In the genomic region with DNA sequence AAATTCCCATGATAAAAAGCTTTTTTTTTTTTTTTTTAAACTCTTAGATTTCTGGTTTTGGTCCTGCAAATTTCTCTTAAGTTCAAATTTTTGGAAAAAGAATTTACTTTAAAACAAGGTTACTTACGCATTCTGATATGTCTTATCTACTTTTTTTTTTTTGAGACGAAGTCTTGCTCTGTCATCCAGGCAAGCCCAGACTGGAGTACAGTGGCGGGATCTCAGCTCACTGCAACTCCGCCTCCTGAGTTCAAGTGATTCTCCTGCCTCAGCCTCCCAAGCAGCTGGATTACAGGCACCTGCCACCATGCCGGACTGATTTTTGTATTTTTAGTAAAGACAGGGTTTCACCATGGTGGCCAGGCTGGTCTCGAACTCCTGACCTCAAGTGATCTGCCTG, we compare ENCODE assay signal across 26 cellular contexts.
"Had no signal": no experiment of that assay in that cellular context is flagged by ENCODE, and none has a peak within 500 bp of the region (broad histone marks: within the 10 kb centered on the region; RNA-seq: fewer than 3 reads in every experiment).

No MANE protein-coding gene starts in this region.

- FAIRE-seq: small intestine, urothelium cell line had no signal

- DNase-seq: occipital lobe; ovary; psoas muscle; right cardiac atrium; right lobe of liver; sigmoid colon; small intestine; stimulated activated CD4-positive, alpha-beta T cell treated with anti-CD3 and anti-CD28 coated beads, Interleukin-15, amount 100 ng/mL, for 24 hours; stimulated activated CD4-positive, alpha-beta T cell treated with anti-CD3 and anti-CD28 coated beads, Interleukin-2, amount 100 ng/mL, for 24 hours; stimulated activated CD4-positive, alpha-beta T cell treated with anti-CD3 and anti-CD28 coated beads, Interleukin-2, amount 100 ng/mL, for 48 hours; stimulated activated CD4-positive, alpha-beta T cell treated with anti-CD3 and anti-CD28 coated beads, Interleukin-4, amount 100 ng/mL, for 24 hours; stimulated activated naive B cell treated with anti-CD40 and anti-IgM and Interleukin-4, amounts not matched to agents 10 μg/mL and 1 μg/mL and 100 μg/mL, for 72 hours; stimulated activated naive CD4-positive, alpha-beta T cell treated with Interleukin-2 at 50 U/mL for 16 hours; stomach; thyroid gland; trophoblast cell; upper lobe of left lung had no signal

- H3K4me3 Mint-ChIP-seq: nephron; neural progenitor cell; stimulated activated effector memory CD8-positive, alpha-beta T cell treated with anti-CD3 and anti-CD28 coated beads, Interleukin-12 subunit alpha, Interleukin-12 subunit beta, amount 100 ng/mL, for 72 hours; stimulated activated naive B cell treated with anti-CD40 and anti-IgM and Interleukin-4, amounts not matched to agents 10 μg/mL and 1 μg/mL and 100 μg/mL, for 72 hours; stimulated activated naive CD8-positive, alpha-beta T cell treated with anti-CD3 and anti-CD28 coated beads, Interleukin-15, Interleukin-2, amounts not matched to agents 100 ng/mL and 50 ng/mL, for 24 hours had no signal

- H3K36me3 ChIP-seq: ovary had no signal

- H3K4me3 ChIP-seq: neural progenitor cell, ovary, psoas muscle, right lobe of liver, sigmoid colon, stomach, thoracic aorta, thyroid gland, tibial nerve, upper lobe of left lung, vagina had no signal

- H3K9me3 Mint-ChIP-seq: nephron; neural progenitor cell; stimulated activated effector memory CD8-positive, alpha-beta T cell treated with anti-CD3 and anti-CD28 coated beads, Interleukin-12 subunit alpha, Interleukin-12 subunit beta, amount 100 ng/mL, for 72 hours; stimulated activated naive B cell treated with anti-CD40 and anti-IgM and Interleukin-4, amounts not matched to agents 10 μg/mL and 1 μg/mL and 100 μg/mL, for 72 hours; stimulated activated naive CD8-positive, alpha-beta T cell treated with anti-CD3 and anti-CD28 coated beads, Interleukin-15, Interleukin-2, amounts not matched to agents 100 ng/mL and 50 ng/mL, for 24 hours had no signal

- ATAC-seq: psoas muscle; right cardiac atrium; right lobe of liver; stimulated activated effector memory CD8-positive, alpha-beta T cell treated with anti-CD3 and anti-CD28 coated beads, Interleukin-12 subunit alpha, Interleukin-12 subunit beta, amount 100 ng/mL, for 72 hours; stimulated activated naive B cell treated with anti-CD40 and anti-IgM and Interleukin-4, amounts not matched to agents 10 μg/mL and 1 μg/mL and 100 μg/mL, for 72 hours had no signal

- H3K27ac Mint-ChIP-seq: nephron; neural progenitor cell; stimulated activated effector memory CD8-positive, alpha-beta T cell treated with anti-CD3 and anti-CD28 coated beads, Interleukin-12 subunit alpha, Interleukin-12 subunit beta, amount 100 ng/mL, for 72 hours; stimulated activated naive B cell treated with anti-CD40 and anti-IgM and Interleukin-4, amounts not matched to agents 10 μg/mL and 1 μg/mL and 100 μg/mL, for 72 hours had no signal

- H3K27me3 Mint-ChIP-seq: progenitor cell of endocrine pancreas; stimulated activated naive B cell treated with anti-CD40 and anti-IgM and Interleukin-4, amounts not matched to agents 10 μg/mL and 1 μg/mL and 100 μg/mL, for 72 hours; stimulated activated naive CD8-positive, alpha-beta T cell treated with anti-CD3 and anti-CD28 coated beads, Interleukin-15, Interleukin-2, amounts not matched to agents 100 ng/mL and 50 ng/mL, for 24 hours had no signal

- H3K27me3 ChIP-seq: neural progenitor cell, ovary, right lobe of liver, sigmoid colon, stomach, thyroid gland, tibial nerve, upper lobe of left lung, vagina had no signal
